Comparison of ENCODE assay signal across 8 cellular contexts in the genomic region with DNA sequence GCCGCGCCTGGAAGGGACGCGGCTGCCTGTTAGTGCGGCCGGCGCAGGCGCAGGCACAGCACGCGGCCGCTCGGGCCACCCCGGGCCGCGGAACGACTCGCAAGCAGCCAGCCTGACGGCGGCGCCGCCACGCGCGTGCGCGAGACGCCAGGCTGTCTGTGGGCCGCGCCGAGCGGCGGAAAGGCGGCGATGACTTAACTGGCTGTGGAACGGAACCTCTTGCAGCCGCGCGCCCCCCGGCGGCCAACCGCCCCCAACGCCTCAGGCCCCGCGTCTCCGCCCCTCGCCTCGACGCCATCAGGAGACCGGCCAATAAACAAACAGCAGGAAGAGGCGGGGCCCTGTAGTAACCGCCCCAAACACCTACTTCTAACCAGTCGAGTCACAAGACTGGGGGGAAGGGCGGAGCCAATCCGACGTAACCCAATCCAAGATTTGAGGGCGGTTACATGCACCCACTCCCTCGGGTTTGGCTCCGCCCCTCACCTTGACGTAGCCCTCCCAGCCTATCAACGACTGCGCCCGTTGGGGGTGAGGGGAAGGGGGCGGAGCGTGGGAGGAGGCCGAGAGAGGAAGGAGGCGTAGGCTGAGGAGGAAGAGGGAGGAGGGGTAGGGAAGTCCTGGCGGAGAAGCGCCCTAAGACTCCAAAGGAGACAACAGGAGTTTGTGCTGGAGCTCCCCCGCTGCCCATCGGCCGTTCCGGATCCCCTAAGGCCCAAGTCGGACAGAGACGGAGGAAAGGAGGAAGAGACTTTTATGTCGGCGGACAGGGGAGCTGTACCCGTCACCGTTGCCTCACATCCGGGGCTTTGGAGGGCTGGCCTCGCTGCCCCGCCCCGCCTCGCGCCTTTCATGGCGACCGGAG. TPM values are rescaled to one million over a fixed set of nuclear protein-coding genes. Genes with fewer than 3 reads are reported as not detected.
A peak's percentile ranks its signal among the peaks of the same experiment; 100 is the strongest.
DNase-seq lines count a peak whose midpoint lies in the region; ATAC-seq and TF ChIP-seq lines count a peak whose summit lies in the region.

Gene FBRS, plus strand, starts transcription at position 566 of the 865 bp plus-strand sequence. CDS start 1,088 bp downstream, outside the sequence.

- H3K4me3 ChIP-seq in upper lobe of left lung = peak within 1 kb of the TSS; percentile 38 to 98 (median 95)

- DNase-seq in NCI-H1417 treated with DMSO at 0.1 percent for 48 hours (lab: John Stamatoyannopoulos, UW) = peak; percentile 98
- peak; percentile 100 for DNase-seq in T follicular helper cell (ENCODE audit: low read depth)
- peak; percentile 100 for DNase-seq in cardiac septum (ENCODE audit: low spot score)
- DNase-seq in pons (ENCODE audit: low spot score) = peak; percentile 100
- peak; percentile 100 for DNase-seq in upper lobe of left lung

- WGBS in adipose tissue, 3 donors = 0 to 1% (median 1%) methylated on average over 80 to 86 of the region's 86 CpGs
- WGBS in upper lobe of left lung, 2 donors = 0% methylated on average over 9 to 85 of the region's 86 CpGs

- H3K4me1 ChIP-seq in upper lobe of left lung = peaks cover 30 to 46% (median 35%) of the 10 kb centered on the region in 4 donors

- ATAC-seq in HG02763 (IDR thresholded peaks at IDR 0.05; ENCODE audit: unreplicated experiment) (peak; percentile 68), upper lobe of left lung (ENCODE audit: low FRiP score in 2 of 2) (peak; percentile 93 to 97)

- H3K27ac ChIP-seq in adipose tissue (ENCODE audit: low read depth, low read length) (peak within 1 kb of the TSS; percentile 22), upper lobe of left lung (peak within 1 kb of the TSS; percentile 97 to 100 (median 98))

- TF ChIP-seq EP300 in upper lobe of left lung (IDR thresholded peaks at IDR 0.05) = peak in 1 of 4 donors; percentile 62

- H3K27me3 ChIP-seq in upper lobe of left lung = no peaks in the 10 kb centered on the region

- TF ChIP-seq CTCF in GM12873 (IDR thresholded peaks at IDR 0.05; ENCODE audit: insufficient read depth, low read depth, low read length, missing control alignments) = peak; percentile 78
- TF ChIP-seq CTCF in upper lobe of left lung (IDR thresholded peaks at IDR 0.05) = peak; percentile 77 to 98 (median 95)

- peaks cover 33 to 59% (median 50%) of the 10 kb centered on the region in 4 donors for H3K36me3 ChIP-seq in upper lobe of left lung

- H3K9me3 ChIP-seq in upper lobe of left lung = no peaks in the 10 kb centered on the region

- intact Hi-C loops in cardiac septum (cut with DNase I) = loop anchor here (5.0 kb wide), 1 partner anchor 264 kb away; the partner anchor contains the start of gene FBXL19

- peak; percentile 72 to 93 (median 84) for TF ChIP-seq POLR2A in upper lobe of left lung (IDR thresholded peaks at IDR 0.05)

RNA-seq across cellular contexts. Expression of gene FBRS, which starts in this region (rescaled TPM):
- 10 to 100 TPM; 17.0 to 32.2 (median 32.1) TPM for polyA plus RNA-seq in adipose tissue
- total RNA-seq in cardiac septum = 33.2 TPM
- total RNA-seq in upper lobe of left lung = 100 to 1,000 TPM in 1 of 6 donors, 10 to 100 TPM in 5; 38.0 to 150 (median 70.4) TPM

Comparison
In these comparisons a context has a peak if more than half of its experiments do, and no peak if none do; other contexts are left out.
1. Peak in every context shown above with its lines: DNase-seq, ATAC-seq, H3K4me3 ChIP-seq and H3K27ac ChIP-seq.